ENCODE assay signal across 1 cellular context in genomic region chr2:46849741-46850474, GRCh38.
TF ChIP-seq lines count a peak whose summit lies in the region.

No MANE protein-coding gene starts in this region.

TF ChIP-seq in A549, 52 proteins besides CTCF, POLR2A, EP300 and RAD21 (continued from another document):
- TF ChIP-seq HMGXB4 (CRISPR knock-in tag; IDR thresholded peaks at IDR 0.05; ENCODE audit: borderline replicate concordance) (no peak), MAZ (IDR thresholded peaks at IDR 0.05; ENCODE audit: borderline replicate concordance, low read depth, low read length) (no peak), MAFK (IDR thresholded peaks at IDR 0.05; ENCODE audit: partially characterized antibody) (peak; percentile 84), HDAC2 (IDR thresholded peaks at IDR 0.05) (no peak), ESRRA (IDR thresholded peaks at IDR 0.05; ENCODE audit: borderline replicate concordance, low read length) (no peak), RFX5 (IDR thresholded peaks at IDR 0.05) (no peak), NR3C1 (IDR thresholded peaks at IDR 0.05) (no peak), RNF2 (IDR thresholded peaks at IDR 0.05; ENCODE audit: borderline replicate concordance, low read depth) (no peak), CHD4 (IDR thresholded peaks at IDR 0.05; ENCODE audit: borderline replicate concordance) (no peak), CBX8 (IDR thresholded peaks at IDR 0.05) (no peak), NPAS2 (CRISPR knock-in tag; IDR thresholded peaks at IDR 0.05; ENCODE audit: borderline replicate concordance) (no peak), PBX3 (IDR thresholded peaks at IDR 0.05) (no peak), ZFP36 (IDR thresholded peaks at IDR 0.05; ENCODE audit: borderline replicate concordance, partially characterized antibody) (no peak), NFE2L2 (conservative IDR thresholded peaks at IDR 0.05; ENCODE audit: low read length) (no peak), ZC3H11A (IDR thresholded peaks at IDR 0.05) (no peak), KDM1A (IDR thresholded peaks at IDR 0.05; ENCODE audit: low read depth) (no peak), ELK1 (IDR thresholded peaks at IDR 0.05; ENCODE audit: low read depth, low read length) (no peak), HOXA7 (CRISPR knock-in tag; IDR thresholded peaks at IDR 0.05) (no peak), RCOR1 (IDR thresholded peaks at IDR 0.05; ENCODE audit: low read depth, low read length) (no peak), BCL3 (IDR thresholded peaks at IDR 0.05) (no peak), RARB (CRISPR knock-in tag; IDR thresholded peaks at IDR 0.05) (no peak), TFCP2L1 (CRISPR knock-in tag; IDR thresholded peaks at IDR 0.05) (no peak), HEYL (CRISPR knock-in tag; IDR thresholded peaks at IDR 0.05) (no peak; the same call in 1 of the 2 replicates), USF2 (IDR thresholded peaks at IDR 0.05) (no peak), GATA3 (IDR thresholded peaks at IDR 0.05; ENCODE audit: borderline replicate concordance) (no peak), ATOH8 (CRISPR knock-in tag; IDR thresholded peaks at IDR 0.05; ENCODE audit: low read depth) (no peak; the same call in 1 of the 2 replicates), EHF (CRISPR knock-in tag; IDR thresholded peaks at IDR 0.05) (no peak), HOXB5 (CRISPR knock-in tag; IDR thresholded peaks at IDR 0.05) (0 out of 2 replicates have a peak, but pooled peaks have one; percentile 63), BHLHE40 (IDR thresholded peaks at IDR 0.05; ENCODE audit: low read depth, low read length) (no peak)
